Comparison of ENCODE assay signal across 11 cellular contexts in genomic region chr1:61951731-61952585, GRCh38.
DNase-seq lines count a peak whose midpoint lies in the region; ATAC-seq, FAIRE-seq and TF ChIP-seq lines count a peak whose summit lies in the region.
"Had no signal": no experiment of that assay in that cellular context is flagged by ENCODE, and none has a peak within 500 bp of the region (broad histone marks: within the 10 kb centered on the region; RNA-seq: fewer than 3 reads in every experiment).

No MANE protein-coding gene starts in this region.

- no peak for TF ChIP-seq POLR2A in ovary (IDR thresholded peaks at IDR 0.05)
- TF ChIP-seq POLR2A in upper lobe of left lung (IDR thresholded peaks at IDR 0.05), result no peak

- no peaks in the 10 kb centered on the region for H3K9me3 ChIP-seq in keratinocyte (ENCODE audit: control insufficient read depth, low read depth, low read length)
- H3K9me3 ChIP-seq in ovary, result no peaks in the 10 kb centered on the region
- H3K9me3 ChIP-seq in upper lobe of left lung, result no peaks in the 10 kb centered on the region

- H3K4me2 ChIP-seq in keratinocyte (ENCODE audit: control insufficient read depth, extremely low read depth, insufficient read depth, low read depth, low read length), result peak overlapping the region; percentile 65

- dilution Hi-C loops in keratinocyte (cut with MboI; ENCODE audit: extremely low pct_ligation_motif_present, low sequenced_read_pairs), result no loop called here

- ATAC-seq in HG03108 (IDR thresholded peaks at IDR 0.05; ENCODE audit: unreplicated experiment) (no peak), upper lobe of left lung (ENCODE audit: low FRiP score in 2 of 2) (no peak)
- ATAC-seq: K562 had no signal

- peak overlapping the region; percentile 64 for H3K27ac ChIP-seq in keratinocyte (ENCODE audit: control insufficient read depth, insufficient read depth, low read length)
- no peak overlapping the region for H3K27ac ChIP-seq in ovary
- H3K27ac ChIP-seq in upper lobe of left lung, result no peak overlapping the region

- peak overlapping the region; percentile 55 for H3K9ac ChIP-seq in keratinocyte (ENCODE audit: control insufficient read depth, extremely low read depth, insufficient read depth, low read length)

- H3K27me3 ChIP-seq in bronchial epithelial cell (ENCODE audit: control insufficient read depth, insufficient read depth, low read length) (no peaks in the 10 kb centered on the region), keratinocyte (ENCODE audit: control insufficient read depth, extremely low read depth, insufficient read depth, low read length) (no peaks in the 10 kb centered on the region), ovary (no peaks in the 10 kb centered on the region), upper lobe of left lung (no peaks in the 10 kb centered on the region)

- peaks cover 2% of the 10 kb centered on the region for H4K20me1 ChIP-seq in keratinocyte (ENCODE audit: control insufficient read depth, extremely low read depth, insufficient read depth, low read length)

- no peaks in the 10 kb centered on the region for H3K9me1 ChIP-seq in keratinocyte (ENCODE audit: control insufficient read depth, extremely low read depth, insufficient read depth, low read length)

- peaks cover 22% of the 10 kb centered on the region for H3K4me1 ChIP-seq in keratinocyte (ENCODE audit: control insufficient read depth, extremely low read depth, insufficient read depth, low read length)
- no peaks in the 10 kb centered on the region for H3K4me1 ChIP-seq in ovary (ENCODE audit: insufficient read depth)
- H3K4me1 ChIP-seq in upper lobe of left lung, result no peaks in the 10 kb centered on the region

- H3K79me2 ChIP-seq in keratinocyte (ENCODE audit: control insufficient read depth, insufficient read depth, low read length), result no peaks in the 10 kb centered on the region

- 37 to 48% (median 42%) methylated on average over 9 of the region's 9 CpGs for WGBS in ovary, 3 donors
- 72 to 85% methylated on average over 9 of the region's 9 CpGs for WGBS in upper lobe of left lung, 2 donors

- FAIRE-seq in bronchial epithelial cell (lab: Jason Lieb, UNC) (no peak), keratinocyte (lab: Jason Lieb, UNC) (peak; percentile 99)
- FAIRE-seq: endothelial cell of umbilical vein, K562 had no signal

- no peak overlapping the region for H2AFZ ChIP-seq in keratinocyte (ENCODE audit: control insufficient read depth, low read length)

- no peak for TF ChIP-seq CTCF in AG09309 (IDR thresholded peaks at IDR 0.05; ENCODE audit: control insufficient read depth, insufficient read depth, low read depth, low read length, missing control alignments)
- TF ChIP-seq CTCF in bronchial epithelial cell (IDR thresholded peaks at IDR 0.05; ENCODE audit: insufficient read depth, low read length, severe bottlenecking), result no peak
- no peak for TF ChIP-seq CTCF in keratinocyte (optimal IDR thresholded peaks at IDR 0.05 in 1 of 3, IDR thresholded peaks at IDR 0.05 in 1 of 3, conservative IDR thresholded peaks at IDR 0.05 in 1 of 3; ENCODE audit: extremely low read depth in 1 of 3, insufficient read depth in 2 of 3, low read length in 3 of 3)
- no peak for TF ChIP-seq CTCF in ovary (IDR thresholded peaks at IDR 0.05)
- TF ChIP-seq CTCF in upper lobe of left lung (IDR thresholded peaks at IDR 0.05), result no peak

- peak; percentile 13 for DNase-seq in AG09309 (ENCODE audit: low read depth)
- peak; percentile 35 for DNase-seq in NCI-H2107 (lab: John Stamatoyannopoulos, UW)
- DNase-seq in bronchial epithelial cell (ENCODE audit: low read depth), result peak; percentile 37
- DNase-seq in keratinocyte (ENCODE audit: low read depth, low spot score), result peak; percentile 32
- DNase-seq in ovary, result no peak
- no peak for DNase-seq in activated naive CD4-positive, alpha-beta T cell treated with Interleukin-2 at 50 U/mL for 16 hours
- DNase-seq in upper lobe of left lung, result no peak
- DNase-seq: stimulated activated naive CD4-positive, alpha-beta T cell treated with Interleukin-2 at 50 U/mL for 16 hours had no signal

- intact Hi-C loops in ovary (cut with DNase I), result no loop called here

- H3K36me3 ChIP-seq in bronchial epithelial cell (ENCODE audit: control insufficient read depth, insufficient read depth, low read length), result no peaks in the 10 kb centered on the region
- no peaks in the 10 kb centered on the region for H3K36me3 ChIP-seq in keratinocyte (ENCODE audit: control insufficient read depth in 2 of 2, extremely low read depth in 1 of 2, insufficient read depth in 2 of 2, low read length in 2 of 2)
- H3K36me3 ChIP-seq in ovary, result no peaks in the 10 kb centered on the region
- no peaks in the 10 kb centered on the region for H3K36me3 ChIP-seq in upper lobe of left lung

- no peak for TF ChIP-seq EP300 in ovary (IDR thresholded peaks at IDR 0.05)
- TF ChIP-seq EP300 in upper lobe of left lung (IDR thresholded peaks at IDR 0.05), result no peak

- no peak overlapping the region for H3K4me3 ChIP-seq in AG09309 (ENCODE audit: control insufficient read depth, low read depth, low read length)
- no peak overlapping the region for H3K4me3 ChIP-seq in bronchial epithelial cell (ENCODE audit: low read depth, low read length)
- H3K4me3 ChIP-seq in keratinocyte (ENCODE audit: control insufficient read depth in 2 of 3, extremely low read depth in 1 of 3, insufficient read depth in 2 of 3, low read depth in 1 of 3, low read length in 3 of 3), result peak overlapping the region in 2 of 3 experiments; percentile 9 to 28
- H3K4me3 ChIP-seq in ovary, result no peak overlapping the region
- no peak overlapping the region for H3K4me3 ChIP-seq in upper lobe of left lung
- H3K4me3 ChIP-seq: K562 had no signal

Comparison
In these comparisons a context has a peak if more than half of its experiments do, and no peak if none do; other contexts are left out.
1. DNase-seq: peak in AG09309 (single experiment), NCI-H2107 (single experiment), bronchial epithelial cell (single experiment) and keratinocyte (single experiment); none in ovary (0 of 5), activated naive CD4-positive, alpha-beta T cell treated with Interleukin-2 at 50 U/mL for 16 hours (single experiment) and upper lobe of left lung (0 of 2).
2. H3K4me3 ChIP-seq: peak in keratinocyte (2 of 3); none in AG09309 (single experiment), bronchial epithelial cell (single experiment), ovary (single experiment) and upper lobe of left lung (0 of 4).